8 cellular contexts compared by ENCODE assay signal in genomic region chr2:193584522-193584938, GRCh38.
DNase-seq lines count a peak whose midpoint lies in the region; ATAC-seq, FAIRE-seq and TF ChIP-seq lines count a peak whose summit lies in the region.

No MANE protein-coding gene starts in this region.

- H2AFZ ChIP-seq in Karpas-422 (ENCODE audit: low read length) = no peak overlapping the region

- no peak overlapping the region for H3K9ac ChIP-seq in Karpas-422 (ENCODE audit: low read length)
- H3K9ac ChIP-seq in adipocyte (ENCODE audit: low read length) = no peak overlapping the region

- no peaks in the 10 kb centered on the region for H3K79me2 ChIP-seq in Karpas-422 (ENCODE audit: low read length)

- TF ChIP-seq CTCF in left ventricle myocardium inferior (IDR thresholded peaks at IDR 0.05; ENCODE audit: borderline replicate concordance) = no peak

- H3K36me3 ChIP-seq in H7 (replicated peaks; ENCODE audit: control insufficient read depth, insufficient read depth, low read length) (no peaks in the 10 kb centered on the region), Karpas-422 (ENCODE audit: insufficient read depth, low read length) (no peaks in the 10 kb centered on the region), adipocyte (ENCODE audit: control insufficient read depth, insufficient read depth, low read length, severe bottlenecking) (no peaks in the 10 kb centered on the region), left ventricle myocardium inferior (no peaks in the 10 kb centered on the region)

- intact Hi-C loops in activated CD4-positive, alpha-beta memory T cell treated with anti-CD3 and anti-CD28 coated beads for 36 hours (cut with micrococcal nuclease) = no loop called here
- intact Hi-C loops in left ventricle myocardium inferior (cut with micrococcal nuclease) = no loop called here

- H3K4me1 Mint-ChIP-seq in activated CD4-positive, alpha-beta memory T cell treated with anti-CD3 and anti-CD28 coated beads for 36 hours (ENCODE audit: low read depth) = no peaks in the 10 kb centered on the region

- H3K4me3 Mint-ChIP-seq in activated CD4-positive, alpha-beta memory T cell treated with anti-CD3 and anti-CD28 coated beads for 36 hours = no peak overlapping the region

- POLR2A ChIA-PET in activated CD4-positive, alpha-beta memory T cell treated with anti-CD3 and anti-CD28 coated beads for 36 hours (lab: Charles Lee) = no interaction called here

- FAIRE-seq in HTR-8/SVneo (lab: Jason Lieb, UNC) = no peak

- H3K9me3 ChIP-seq in Karpas-422 (ENCODE audit: low read length) (peaks cover 4% of the 10 kb centered on the region; the same call in 1 of the 2 replicates), adipocyte (ENCODE audit: control insufficient read depth, low read length) (no peaks in the 10 kb centered on the region), left ventricle myocardium inferior (replicated peaks) (peaks cover 41% of the 10 kb centered on the region)

- no peak overlapping the region for H3K4me2 ChIP-seq in Karpas-422 (ENCODE audit: low read depth, low read length, poor library complexity, severe bottlenecking)

- H3K27ac Mint-ChIP-seq in activated CD4-positive, alpha-beta memory T cell treated with anti-CD3 and anti-CD28 coated beads for 36 hours = no peak overlapping the region

- CTCF ChIA-PET in activated CD4-positive, alpha-beta memory T cell treated with anti-CD3 and anti-CD28 coated beads for 36 hours (lab: Charles Lee) = interaction anchor here (1.4 kb wide), 1 partner anchor 10 kb away, joined by 6 read pairs; no protein-coding TSS in a partner anchor

- no peaks in the 10 kb centered on the region for H3K9me2 ChIP-seq in Karpas-422 (replicated peaks; ENCODE audit: insufficient read depth, low read length)

- H3K27ac ChIP-seq in Karpas-422 (ENCODE audit: low read length) (no peak overlapping the region), left ventricle myocardium inferior (replicated peaks) (no peak overlapping the region)

- H3K4me3 ChIP-seq in H7 (ENCODE audit: insufficient read depth, low read depth, low read length) = no peak overlapping the region
- H3K4me3 ChIP-seq in Karpas-422 (ENCODE audit: low read length) = no peak overlapping the region
- no peak overlapping the region for H3K4me3 ChIP-seq in adipocyte (ENCODE audit: low read length)
- no peak overlapping the region for H3K4me3 ChIP-seq in left ventricle myocardium inferior

- no peaks in the 10 kb centered on the region for H4K20me1 ChIP-seq in Karpas-422 (ENCODE audit: insufficient read depth, low read depth, low read length)

- no peaks in the 10 kb centered on the region for H3K27me3 Mint-ChIP-seq in activated CD4-positive, alpha-beta memory T cell treated with anti-CD3 and anti-CD28 coated beads for 36 hours

- H3K9me3 Mint-ChIP-seq in activated CD4-positive, alpha-beta memory T cell treated with anti-CD3 and anti-CD28 coated beads for 36 hours = no peaks in the 10 kb centered on the region

- H3K36me3 Mint-ChIP-seq in activated CD4-positive, alpha-beta memory T cell treated with anti-CD3 and anti-CD28 coated beads for 36 hours = no peaks in the 10 kb centered on the region

- peak; percentile 90 for ATAC-seq in GM18498 (IDR thresholded peaks at IDR 0.05; ENCODE audit: unreplicated experiment)

- no peaks in the 10 kb centered on the region for H3K27me3 ChIP-seq in H7 (ENCODE audit: control insufficient read depth, insufficient read depth, low read length)
- no peaks in the 10 kb centered on the region for H3K27me3 ChIP-seq in Karpas-422 (ENCODE audit: low read length)
- no peaks in the 10 kb centered on the region for H3K27me3 ChIP-seq in adipocyte (replicated peaks; ENCODE audit: control insufficient read depth, insufficient read depth, low read length)
- H3K27me3 ChIP-seq in left ventricle myocardium inferior (ENCODE audit: low read depth) = no peaks in the 10 kb centered on the region

- DNase-seq in H7 (peak; percentile 12), Karpas-422 (peak; percentile 75), adipocyte (ENCODE audit: low read depth) (peak; percentile 33), non-pigmented ciliary epithelial cell (ENCODE audit: low read depth) (peak; percentile 35), HTR-8/SVneo (ENCODE audit: insufficient read length, low spot score) (no peak), left ventricle myocardium inferior (no peak)
- no peak for DNase-seq in activated CD4-positive, alpha-beta memory T cell treated with anti-CD3 and anti-CD28 coated beads for 36 hours

- H3K4me1 ChIP-seq in Karpas-422 (ENCODE audit: low read length) = no peaks in the 10 kb centered on the region
- peaks cover 3% of the 10 kb centered on the region for H3K4me1 ChIP-seq in adipocyte (ENCODE audit: control insufficient read depth, insufficient read depth, low read length)
- no peaks in the 10 kb centered on the region for H3K4me1 ChIP-seq in left ventricle myocardium inferior

Comparison
In these comparisons a context has a peak if more than half of its experiments do, and no peak if none do; other contexts are left out.
1. DNase-seq: peak in H7 (single experiment), Karpas-422 (single experiment), adipocyte (single experiment) and non-pigmented ciliary epithelial cell (single experiment); none in activated CD4-positive, alpha-beta memory T cell treated with anti-CD3 and anti-CD28 coated beads for 36 hours (single experiment), HTR-8/SVneo (single experiment) and left ventricle myocardium inferior (single experiment).